In genomic region chr5:96648023-96648422, GRCh38 we compare ENCODE assay signal across 12 cellular contexts. TPM values are rescaled to one million over a fixed set of nuclear protein-coding genes. Genes with fewer than 3 reads are reported as not detected.
A peak's percentile ranks its signal among the peaks of the same experiment; 100 is the strongest.
DNase-seq lines count a peak whose midpoint lies in the region; ATAC-seq and TF ChIP-seq lines count a peak whose summit lies in the region.
"Had no signal": no experiment of that assay in that cellular context is flagged by ENCODE, and none has a peak within 500 bp of the region (broad histone marks: within the 10 kb centered on the region; RNA-seq: fewer than 3 reads in every experiment).

No MANE protein-coding gene starts in this region.

- no peak for TF ChIP-seq CTCF in mucosa of descending colon (IDR thresholded peaks at IDR 0.05)

- intact Hi-C loops in mucosa of descending colon (cut with DNase I, micrococcal nuclease), result no loop called here

- H3K4me3 ChIP-seq in mucosa of descending colon, result no peak overlapping the region

- DNase-seq in mucosa of descending colon, result no peak
- DNase-seq in substantia nigra (lab: John Stamatoyannopoulos, UW), result no peak
- DNase-seq in NCI-H1930 (lab: John Stamatoyannopoulos, UW), result no peak
- DNase-seq: activated effector memory CD4-positive, alpha-beta T cell treated with Interleukin-2 at 50 U/mL for 16 hours; CD8-positive, alpha-beta T cell; NCI-H146; small intestine had no signal

- no peak overlapping the region for H3K27ac ChIP-seq in substantia nigra (ENCODE audit: low read depth, low read length, poor library complexity, severe bottlenecking)

- no peaks in the 10 kb centered on the region for H3K36me3 ChIP-seq in mucosa of descending colon (ENCODE audit: low read depth)

- ATAC-seq in GM18861 (IDR thresholded peaks at IDR 0.05; ENCODE audit: unreplicated experiment) (peak; percentile 57), GM21723 (IDR thresholded peaks at IDR 0.05; ENCODE audit: unreplicated experiment) (peak; percentile 86), HG03469 (IDR thresholded peaks at IDR 0.05; ENCODE audit: unreplicated experiment) (peak; percentile 75), mucosa of descending colon (peak; percentile 24), HG03460 (IDR thresholded peaks at IDR 0.05; ENCODE audit: unreplicated experiment) (no peak), GM21360 (IDR thresholded peaks at IDR 0.05; ENCODE audit: unreplicated experiment) (no peak)
- ATAC-seq: CD8-positive, alpha-beta T cell had no signal

- peaks cover 24% of the 10 kb centered on the region for H3K4me1 ChIP-seq in mucosa of descending colon (ENCODE audit: low read depth)

- no peaks in the 10 kb centered on the region for H3K9me3 ChIP-seq in mucosa of descending colon

RNA-seq across cellular contexts. Expression of gene CAST, which starts 14.2 kb away (rescaled TPM):
- total RNA-seq in mucosa of descending colon, result 100 to 1,000 TPM; 348 to 433 (median 372) TPM

Comparison
In these comparisons a context has a peak if more than half of its experiments do, and no peak if none do; other contexts are left out.
1. ATAC-seq: peak in GM18861 (single experiment), GM21723 (single experiment), HG03469 (single experiment) and mucosa of descending colon (single experiment); none in HG03460 (single experiment) and GM21360 (single experiment).